1 cellular context compared by ENCODE assay signal in the genomic region with DNA sequence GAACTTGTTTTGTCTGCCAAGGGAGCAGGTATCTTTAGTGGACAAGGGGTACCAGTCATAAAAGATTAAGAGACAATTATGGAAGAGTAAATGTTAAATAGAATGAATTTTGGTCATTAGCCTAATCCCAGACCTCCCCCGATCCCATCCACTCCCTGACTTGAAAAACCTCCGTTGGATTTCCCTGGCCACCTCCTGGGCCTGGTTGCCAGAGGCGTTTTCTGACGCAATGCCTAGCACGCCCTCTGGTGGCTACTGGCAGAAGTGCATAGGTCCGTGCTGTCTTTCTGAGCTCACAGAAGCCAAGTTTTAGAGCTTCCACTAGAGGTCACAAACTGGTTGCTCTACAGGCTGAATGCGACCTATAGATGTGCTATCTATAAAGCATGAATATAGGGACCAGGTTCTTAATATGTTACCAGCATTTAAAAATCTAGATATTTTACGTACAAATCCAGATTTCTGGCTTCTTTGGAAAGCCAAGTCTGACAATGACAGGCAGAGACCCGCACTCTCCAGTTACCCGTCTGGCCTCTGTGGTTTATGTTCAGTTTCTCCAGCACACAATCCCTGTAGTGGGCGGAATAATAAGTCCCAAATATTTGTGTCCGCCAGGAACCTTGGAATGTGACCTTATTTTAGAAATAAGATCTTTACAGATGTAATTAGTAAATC.
A peak's percentile ranks its signal among the peaks of the same experiment; 100 is the strongest.
TF ChIP-seq lines count a peak whose summit lies in the region.

No MANE protein-coding gene starts in this region.

TF ChIP-seq in HepG2, 621 proteins besides CTCF, POLR2A, EP300 and RAD21 (continued from another document and continues in another):
- TF ChIP-seq NAIF1 (CRISPR knock-in tag; IDR thresholded peaks at IDR 0.05; ENCODE audit: borderline replicate concordance) (no peak), ASH2L (IDR thresholded peaks at IDR 0.05; ENCODE audit: insufficient read length, low read depth, low read length) (no peak), ZNF343 (CRISPR knock-in tag; IDR thresholded peaks at IDR 0.05) (no peak), ZFY (CRISPR knock-in tag; IDR thresholded peaks at IDR 0.05) (peak; percentile 30; the same call in 1 of the 2 replicates), ZNF441 (CRISPR knock-in tag; IDR thresholded peaks at IDR 0.05; ENCODE audit: borderline replicate concordance) (no peak), ZNF367 (CRISPR knock-in tag; IDR thresholded peaks at IDR 0.05; ENCODE audit: borderline replicate concordance) (no peak), ZFP36 (IDR thresholded peaks at IDR 0.05; ENCODE audit: borderline replicate concordance, low read depth, low read length, partially characterized antibody) (no peak), ZNF225 (CRISPR knock-in tag; IDR thresholded peaks at IDR 0.05) (no peak), RBM22 (optimal IDR thresholded peaks at IDR 0.05; ENCODE audit: low read length) (no peak), ZNF605 (CRISPR knock-in tag; IDR thresholded peaks at IDR 0.05) (peak; percentile 75), ZNF670 (CRISPR knock-in tag; IDR thresholded peaks at IDR 0.05; ENCODE audit: borderline replicate concordance) (no peak), TMF1 (CRISPR knock-in tag; IDR thresholded peaks at IDR 0.05; ENCODE audit: low read depth) (no peak), CREM (IDR thresholded peaks at IDR 0.05) (no peak), CREM (CRISPR knock-in tag; IDR thresholded peaks at IDR 0.05) (no peak), ZNF451 (CRISPR knock-in tag; IDR thresholded peaks at IDR 0.05) (no peak), ZNF382 (CRISPR knock-in tag; IDR thresholded peaks at IDR 0.05; ENCODE audit: borderline replicate concordance) (no peak), XBP1 (CRISPR knock-in tag; IDR thresholded peaks at IDR 0.05) (no peak), ZNF430 (CRISPR knock-in tag; IDR thresholded peaks at IDR 0.05) (no peak), MAFF (IDR thresholded peaks at IDR 0.05; ENCODE audit: low read depth, low read length) (no peak), CHD2 (IDR thresholded peaks at IDR 0.05; ENCODE audit: low read depth, low read length) (no peak), ZNF672 (CRISPR knock-in tag; IDR thresholded peaks at IDR 0.05) (no peak), TARDBP (CRISPR knock-in tag; IDR thresholded peaks at IDR 0.05) (peak; percentile 75), ZFP1 (CRISPR knock-in tag; IDR thresholded peaks at IDR 0.05) (no peak), HNRNPL (IDR thresholded peaks at IDR 0.05; ENCODE audit: low read depth, low read length) (no peak), NBN (conservative IDR thresholded peaks at IDR 0.05) (no peak), MBD4 (IDR thresholded peaks at IDR 0.05; ENCODE audit: borderline replicate concordance, low read length) (no peak), GABPA (IDR thresholded peaks at IDR 0.05; ENCODE audit: low read depth, low read length) (no peak), GABPA (CRISPR knock-in tag; IDR thresholded peaks at IDR 0.05; ENCODE audit: low read depth) (no peak), TGIF2 (CRISPR knock-in tag; IDR thresholded peaks at IDR 0.05) (0 out of 2 replicates have a peak, but pooled peaks have one; percentile 50), NFRKB (IDR thresholded peaks at IDR 0.05) (no peak), ZNF652 (CRISPR knock-in tag; IDR thresholded peaks at IDR 0.05; ENCODE audit: borderline replicate concordance, low read depth) (no peak), ZSCAN12 (CRISPR knock-in tag; IDR thresholded peaks at IDR 0.05) (no peak), ZNF782 (CRISPR knock-in tag; IDR thresholded peaks at IDR 0.05; ENCODE audit: borderline replicate concordance) (no peak), KAT8 (CRISPR knock-in tag; IDR thresholded peaks at IDR 0.05) (no peak; the same call in 1 of the 2 replicates), ZNF101 (CRISPR knock-in tag; IDR thresholded peaks at IDR 0.05; ENCODE audit: borderline replicate concordance, low read depth) (no peak), ZNF333 (CRISPR knock-in tag; IDR thresholded peaks at IDR 0.05; ENCODE audit: borderline replicate concordance) (no peak), ZNF331 (CRISPR knock-in tag; IDR thresholded peaks at IDR 0.05) (peak; percentile 69; the same call in 1 of the 2 replicates), ZNF761 (CRISPR knock-in tag; conservative IDR thresholded peaks at IDR 0.05) (no peak), ZBTB38 (CRISPR knock-in tag; IDR thresholded peaks at IDR 0.05) (no peak), ZNF10 (CRISPR knock-in tag; IDR thresholded peaks at IDR 0.05; ENCODE audit: borderline replicate concordance, low read depth) (no peak), U2AF2 (IDR thresholded peaks at IDR 0.05; ENCODE audit: low read depth, low read length) (no peak), ZNF614 (CRISPR knock-in tag; IDR thresholded peaks at IDR 0.05; ENCODE audit: borderline replicate concordance) (peak; percentile 82), SP140L (CRISPR knock-in tag; IDR thresholded peaks at IDR 0.05; ENCODE audit: borderline replicate concordance) (peak; percentile 26; the same call in 1 of the 2 replicates), ZNF30 (CRISPR knock-in tag; IDR thresholded peaks at IDR 0.05) (no peak), CC2D1A (CRISPR knock-in tag; IDR thresholded peaks at IDR 0.05) (no peak), ZNF772 (CRISPR knock-in tag; IDR thresholded peaks at IDR 0.05) (no peak), CBX5 (CRISPR knock-in tag; IDR thresholded peaks at IDR 0.05; ENCODE audit: borderline replicate concordance) (peak; percentile 68; the same call in 1 of the 2 replicates), ZNF530 (CRISPR knock-in tag; IDR thresholded peaks at IDR 0.05; ENCODE audit: low read depth) (no peak), ZFP37 (CRISPR knock-in tag; IDR thresholded peaks at IDR 0.05; ENCODE audit: borderline replicate concordance) (no peak), RBM39 (IDR thresholded peaks at IDR 0.05; ENCODE audit: low read depth, low read length, poor library complexity, severe bottlenecking) (no peak), RAD51 (IDR thresholded peaks at IDR 0.05; ENCODE audit: borderline replicate concordance) (no peak), CENPX (CRISPR knock-in tag; IDR thresholded peaks at IDR 0.05) (no peak), CBX2 (IDR thresholded peaks at IDR 0.05; ENCODE audit: low read depth, low read length) (no peak), CBX2 (CRISPR knock-in tag; IDR thresholded peaks at IDR 0.05; ENCODE audit: low read depth) (no peak), ZNF550 (CRISPR knock-in tag; IDR thresholded peaks at IDR 0.05; ENCODE audit: borderline replicate concordance) (no peak)
- TF ChIP-seq, protein P1, sequence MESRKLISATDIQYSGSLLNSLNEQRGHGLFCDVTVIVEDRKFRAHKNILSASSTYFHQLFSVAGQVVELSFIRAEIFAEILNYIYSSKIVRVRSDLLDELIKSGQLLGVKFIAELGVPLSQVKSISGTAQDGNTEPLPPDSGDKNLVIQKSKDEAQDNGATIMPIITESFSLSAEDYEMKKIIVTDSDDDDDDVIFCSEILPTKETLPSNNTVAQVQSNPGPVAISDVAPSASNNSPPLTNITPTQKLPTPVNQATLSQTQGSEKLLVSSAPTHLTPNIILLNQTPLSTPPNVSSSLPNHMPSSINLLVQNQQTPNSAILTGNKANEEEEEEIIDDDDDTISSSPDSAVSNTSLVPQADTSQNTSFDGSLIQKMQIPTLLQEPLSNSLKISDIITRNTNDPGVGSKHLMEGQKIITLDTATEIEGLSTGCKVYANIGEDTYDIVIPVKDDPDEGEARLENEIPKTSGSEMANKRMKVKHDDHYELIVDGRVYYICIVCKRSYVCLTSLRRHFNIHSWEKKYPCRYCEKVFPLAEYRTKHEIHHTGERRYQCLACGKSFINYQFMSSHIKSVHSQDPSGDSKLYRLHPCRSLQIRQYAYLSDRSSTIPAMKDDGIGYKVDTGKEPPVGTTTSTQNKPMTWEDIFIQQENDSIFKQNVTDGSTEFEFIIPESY (CRISPR knock-in tag; IDR thresholded peaks at IDR 0.05) = peak; percentile 85
- TF ChIP-seq, protein P2, sequence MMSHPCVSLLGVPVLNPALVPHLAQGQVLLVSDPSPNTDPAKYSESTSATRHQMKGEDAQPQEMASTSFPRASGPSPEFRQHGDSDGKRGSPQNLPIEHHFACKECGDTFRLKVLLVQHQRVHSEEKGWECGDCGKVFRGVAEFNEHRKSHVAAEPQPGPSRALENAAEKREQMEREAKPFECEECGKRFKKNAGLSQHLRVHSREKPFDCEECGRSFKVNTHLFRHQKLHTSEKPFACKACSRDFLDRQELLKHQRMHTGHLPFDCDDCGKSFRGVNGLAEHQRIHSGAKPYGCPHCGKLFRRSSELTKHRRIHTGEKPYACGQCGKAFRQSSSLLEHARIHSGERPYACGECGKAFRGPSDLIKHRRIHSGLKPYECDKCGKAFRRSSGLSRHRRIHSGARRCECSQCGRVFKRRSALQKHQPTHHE (CRISPR knock-in tag; IDR thresholded peaks at IDR 0.05; ENCODE audit: borderline replicate concordance) = no peak; the same call in 1 of the 2 replicates
- TF ChIP-seq, protein P3, sequence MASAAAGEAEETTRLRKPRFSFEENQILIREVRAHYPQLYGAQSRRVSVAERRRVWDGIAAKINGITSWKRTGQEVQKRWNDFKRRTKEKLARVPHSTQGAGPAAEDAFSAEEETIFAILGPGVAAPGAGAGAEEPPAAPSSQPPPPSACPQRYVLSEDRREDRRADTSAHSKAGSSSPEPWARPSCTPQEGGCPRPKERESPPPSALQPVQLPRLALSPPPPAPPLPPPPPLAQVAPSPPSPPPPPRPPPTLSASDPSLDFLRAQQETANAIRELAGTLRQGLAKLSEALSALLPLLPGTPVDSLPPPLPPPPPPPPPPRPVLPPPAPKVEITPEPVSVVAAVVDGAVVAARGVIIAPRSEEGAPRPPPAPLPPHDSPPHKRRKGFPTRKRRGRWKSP (CRISPR knock-in tag; IDR thresholded peaks at IDR 0.05) = no peak
- TF ChIP-seq, protein P4, sequence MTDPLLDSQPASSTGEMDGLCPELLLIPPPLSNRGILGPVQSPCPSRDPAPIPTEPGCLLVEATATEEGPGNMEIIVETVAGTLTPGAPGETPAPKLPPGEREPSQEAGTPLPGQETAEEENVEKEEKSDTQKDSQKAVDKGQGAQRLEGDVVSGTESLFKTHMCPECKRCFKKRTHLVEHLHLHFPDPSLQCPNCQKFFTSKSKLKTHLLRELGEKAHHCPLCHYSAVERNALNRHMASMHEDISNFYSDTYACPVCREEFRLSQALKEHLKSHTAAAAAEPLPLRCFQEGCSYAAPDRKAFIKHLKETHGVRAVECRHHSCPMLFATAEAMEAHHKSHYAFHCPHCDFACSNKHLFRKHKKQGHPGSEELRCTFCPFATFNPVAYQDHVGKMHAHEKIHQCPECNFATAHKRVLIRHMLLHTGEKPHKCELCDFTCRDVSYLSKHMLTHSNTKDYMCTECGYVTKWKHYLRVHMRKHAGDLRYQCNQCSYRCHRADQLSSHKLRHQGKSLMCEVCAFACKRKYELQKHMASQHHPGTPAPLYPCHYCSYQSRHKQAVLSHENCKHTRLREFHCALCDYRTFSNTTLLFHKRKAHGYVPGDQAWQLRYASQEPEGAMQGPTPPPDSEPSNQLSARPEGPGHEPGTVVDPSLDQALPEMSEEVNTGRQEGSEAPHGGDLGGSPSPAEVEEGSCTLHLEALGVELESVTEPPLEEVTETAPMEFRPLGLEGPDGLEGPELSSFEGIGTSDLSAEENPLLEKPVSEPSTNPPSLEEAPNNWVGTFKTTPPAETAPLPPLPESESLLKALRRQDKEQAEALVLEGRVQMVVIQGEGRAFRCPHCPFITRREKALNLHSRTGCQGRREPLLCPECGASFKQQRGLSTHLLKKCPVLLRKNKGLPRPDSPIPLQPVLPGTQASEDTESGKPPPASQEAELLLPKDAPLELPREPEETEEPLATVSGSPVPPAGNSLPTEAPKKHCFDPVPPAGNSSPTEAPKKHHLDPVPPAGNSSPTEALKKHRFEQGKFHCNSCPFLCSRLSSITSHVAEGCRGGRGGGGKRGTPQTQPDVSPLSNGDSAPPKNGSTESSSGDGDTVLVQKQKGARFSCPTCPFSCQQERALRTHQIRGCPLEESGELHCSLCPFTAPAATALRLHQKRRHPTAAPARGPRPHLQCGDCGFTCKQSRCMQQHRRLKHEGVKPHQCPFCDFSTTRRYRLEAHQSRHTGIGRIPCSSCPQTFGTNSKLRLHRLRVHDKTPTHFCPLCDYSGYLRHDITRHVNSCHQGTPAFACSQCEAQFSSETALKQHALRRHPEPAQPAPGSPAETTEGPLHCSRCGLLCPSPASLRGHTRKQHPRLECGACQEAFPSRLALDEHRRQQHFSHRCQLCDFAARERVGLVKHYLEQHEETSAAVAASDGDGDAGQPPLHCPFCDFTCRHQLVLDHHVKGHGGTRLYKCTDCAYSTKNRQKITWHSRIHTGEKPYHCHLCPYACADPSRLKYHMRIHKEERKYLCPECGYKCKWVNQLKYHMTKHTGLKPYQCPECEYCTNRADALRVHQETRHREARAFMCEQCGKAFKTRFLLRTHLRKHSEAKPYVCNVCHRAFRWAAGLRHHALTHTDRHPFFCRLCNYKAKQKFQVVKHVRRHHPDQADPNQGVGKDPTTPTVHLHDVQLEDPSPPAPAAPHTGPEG (CRISPR knock-in tag; IDR thresholded peaks at IDR 0.05) = no peak
- TF ChIP-seq, protein P5, sequence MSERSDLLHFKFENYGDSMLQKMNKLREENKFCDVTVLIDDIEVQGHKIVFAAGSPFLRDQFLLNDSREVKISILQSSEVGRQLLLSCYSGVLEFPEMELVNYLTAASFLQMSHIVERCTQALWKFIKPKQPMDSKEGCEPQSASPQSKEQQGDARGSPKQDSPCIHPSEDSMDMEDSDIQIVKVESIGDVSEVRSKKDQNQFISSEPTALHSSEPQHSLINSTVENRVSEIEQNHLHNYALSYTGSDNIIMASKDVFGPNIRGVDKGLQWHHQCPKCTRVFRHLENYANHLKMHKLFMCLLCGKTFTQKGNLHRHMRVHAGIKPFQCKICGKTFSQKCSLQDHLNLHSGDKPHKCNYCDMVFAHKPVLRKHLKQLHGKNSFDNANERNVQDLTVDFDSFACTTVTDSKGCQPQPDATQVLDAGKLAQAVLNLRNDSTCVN (CRISPR knock-in tag; IDR thresholded peaks at IDR 0.05; ENCODE audit: borderline replicate concordance) = peak; percentile 41; the same call in 1 of the 2 replicates
- TF ChIP-seq, protein P6, sequence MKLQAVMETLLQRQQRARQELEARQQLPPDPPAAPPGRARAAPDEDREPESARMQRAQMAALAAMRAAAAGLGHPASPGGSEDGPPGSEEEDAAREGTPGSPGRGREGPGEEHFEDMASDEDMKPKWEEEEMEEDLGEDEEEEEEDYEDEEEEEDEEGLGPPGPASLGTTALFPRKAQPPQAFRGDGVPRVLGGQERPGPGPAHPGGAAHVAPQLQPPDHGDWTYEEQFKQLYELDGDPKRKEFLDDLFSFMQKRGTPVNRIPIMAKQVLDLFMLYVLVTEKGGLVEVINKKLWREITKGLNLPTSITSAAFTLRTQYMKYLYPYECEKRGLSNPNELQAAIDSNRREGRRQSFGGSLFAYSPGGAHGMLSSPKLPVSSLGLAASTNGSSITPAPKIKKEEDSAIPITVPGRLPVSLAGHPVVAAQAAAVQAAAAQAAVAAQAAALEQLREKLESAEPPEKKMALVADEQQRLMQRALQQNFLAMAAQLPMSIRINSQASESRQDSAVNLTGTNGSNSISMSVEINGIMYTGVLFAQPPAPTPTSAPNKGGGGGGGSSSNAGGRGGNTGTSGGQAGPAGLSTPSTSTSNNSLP (IDR thresholded peaks at IDR 0.05; ENCODE audit: low read depth, low read length) = no peak
- TF ChIP-seq, protein P7, sequence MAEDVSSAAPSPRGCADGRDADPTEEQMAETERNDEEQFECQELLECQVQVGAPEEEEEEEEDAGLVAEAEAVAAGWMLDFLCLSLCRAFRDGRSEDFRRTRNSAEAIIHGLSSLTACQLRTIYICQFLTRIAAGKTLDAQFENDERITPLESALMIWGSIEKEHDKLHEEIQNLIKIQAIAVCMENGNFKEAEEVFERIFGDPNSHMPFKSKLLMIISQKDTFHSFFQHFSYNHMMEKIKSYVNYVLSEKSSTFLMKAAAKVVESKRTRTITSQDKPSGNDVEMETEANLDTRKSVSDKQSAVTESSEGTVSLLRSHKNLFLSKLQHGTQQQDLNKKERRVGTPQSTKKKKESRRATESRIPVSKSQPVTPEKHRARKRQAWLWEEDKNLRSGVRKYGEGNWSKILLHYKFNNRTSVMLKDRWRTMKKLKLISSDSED (CRISPR knock-in tag; IDR thresholded peaks at IDR 0.05) = no peak
